ENCODE assay signal across 28 cellular contexts in genomic region chr2:72386288-72386687, GRCh38.
"Had no signal": no experiment of that assay in that cellular context is flagged by ENCODE, and none has a peak within 500 bp of the region (broad histone marks: within the 10 kb centered on the region; RNA-seq: fewer than 3 reads in every experiment).

No MANE protein-coding gene starts in this region.

- H3K27me3 ChIP-seq: breast epithelium, SJCRH30 had no signal

- H3K4me2 ChIP-seq: SK-N-SH had no signal

- H3K9me2 ChIP-seq: SK-N-SH had no signal

- H3K27ac Mint-ChIP-seq: activated B cell treated with CpG ODN at 0.5 μM for 24 hours; activated CD4-positive, alpha-beta T cell treated with anti-CD3 and anti-CD28 coated beads, Interleukin-2, amount 10 ng/mL, durations not matched to agents 24 days and 14 days; activated CD8-positive, alpha-beta memory T cell treated with anti-CD3 and anti-CD28 coated beads, Interleukin-2, amount 10 ng/mL, durations not matched to agents 7 days and 5 days; activated naive CD4-positive, alpha-beta T cell treated with anti-CD3 and anti-CD28 coated beads, Interleukin-2, amount 50 U/mL, for 24 hours; activated T-cell treated with anti-CD3 and anti-CD28 coated beads, Interleukin-2, amount 50 U/mL, for 24 hours; activated T-helper 1 cell treated with anti-CD3 and anti-CD28 coated beads, Interleukin-12 subunit alpha, Interleukin-12 subunit beta, Interleukin-2, Interleukin-4 antibody, amounts not matched to agents 30 ng/mL and 10 ng/mL and 1 ng/mL, durations not matched to agents 14 hours and 24 hours and 36 hours; T-helper 2 cell treated with Interferon-gamma antibody and Interleukin-4, amounts not matched to agents 5 μg/mL and 100 μg/mL, for 36 hours had no signal

- H3K4me3 Mint-ChIP-seq: activated B cell treated with CpG ODN at 0.5 μM for 24 hours; activated CD4-positive, alpha-beta T cell treated with anti-CD3 and anti-CD28 coated beads, Interleukin-2, amount 10 ng/mL, durations not matched to agents 24 days and 14 days; activated CD8-positive, alpha-beta memory T cell treated with anti-CD3 and anti-CD28 coated beads, Interleukin-2, amount 10 ng/mL, durations not matched to agents 7 days and 5 days; activated naive CD4-positive, alpha-beta T cell treated with anti-CD3 and anti-CD28 coated beads, Interleukin-2, amount 50 U/mL, for 24 hours; activated T-cell treated with anti-CD3 and anti-CD28 coated beads, Interleukin-2, amount 50 U/mL, for 24 hours; activated T-helper 1 cell treated with anti-CD3 and anti-CD28 coated beads, Interleukin-12 subunit alpha, Interleukin-12 subunit beta, Interleukin-2, Interleukin-4 antibody, amounts not matched to agents 30 ng/mL and 10 ng/mL and 1 ng/mL, durations not matched to agents 14 hours and 24 hours and 36 hours; T-helper 2 cell treated with Interferon-gamma antibody and Interleukin-4, amounts not matched to agents 5 μg/mL and 100 μg/mL, for 36 hours had no signal

- DNase-seq: activated B cell treated with CpG ODN at 0.5 μM for 24 hours; activated CD4-positive, alpha-beta T cell treated with anti-CD3 and anti-CD28 coated beads for 1 hour; activated CD4-positive, alpha-beta T cell treated with anti-CD3 and anti-CD28 coated beads, Interleukin-2, amount 10 ng/mL, durations not matched to agents 24 days and 14 days; activated CD4-positive, alpha-beta T cell treated with anti-CD3 and anti-CD28 coated beads, Interleukin-2, amount 50 U/mL, for 48 hours; activated CD8-positive, alpha-beta memory T cell treated with anti-CD3 and anti-CD28 coated beads, Interleukin-2, amount 10 ng/mL, durations not matched to agents 7 days and 5 days; activated effector memory CD4-positive, alpha-beta T cell treated with Interleukin-2 at 50 U/mL for 16 hours; activated naive CD4-positive, alpha-beta T cell; activated T-cell treated with anti-CD3 and anti-CD28 coated beads, Interleukin-2, amount 50 U/mL, for 24 hours; aorta; NCI-H1092; NCI-H1417; NCI-H1930; NCI-H2107; NCI-H2171 treated with DMSO at 0.1 percent for 48 hours; NCI-H226; NCI-H526; NCI-H774; OCI-M1; Right ventricle myocardium superior; RPMI8226; SK-N-SH; SW 1271 had no signal

- H3K4me1 ChIP-seq: breast epithelium, SJCRH30 had no signal

- H3K4me1 Mint-ChIP-seq: activated B cell treated with CpG ODN at 0.5 μM for 24 hours; activated CD4-positive, alpha-beta T cell treated with anti-CD3 and anti-CD28 coated beads, Interleukin-2, amount 10 ng/mL, durations not matched to agents 24 days and 14 days; activated CD8-positive, alpha-beta memory T cell treated with anti-CD3 and anti-CD28 coated beads, Interleukin-2, amount 10 ng/mL, durations not matched to agents 7 days and 5 days; activated naive CD4-positive, alpha-beta T cell treated with anti-CD3 and anti-CD28 coated beads, Interleukin-2, amount 50 U/mL, for 24 hours had no signal

- H3K36me3 ChIP-seq: breast epithelium, SJCRH30 had no signal

- H3K27me3 Mint-ChIP-seq: activated B cell treated with CpG ODN at 0.5 μM for 24 hours; activated CD4-positive, alpha-beta T cell treated with anti-CD3 and anti-CD28 coated beads, Interleukin-2, amount 10 ng/mL, durations not matched to agents 24 days and 14 days; activated CD8-positive, alpha-beta memory T cell treated with anti-CD3 and anti-CD28 coated beads, Interleukin-2, amount 10 ng/mL, durations not matched to agents 7 days and 5 days; activated naive CD4-positive, alpha-beta T cell treated with anti-CD3 and anti-CD28 coated beads, Interleukin-2, amount 50 U/mL, for 24 hours; activated T-cell treated with anti-CD3 and anti-CD28 coated beads, Interleukin-2, amount 50 U/mL, for 24 hours had no signal

- H3K9ac ChIP-seq: SK-N-SH had no signal

- ATAC-seq: activated CD8-positive, alpha-beta memory T cell treated with anti-CD3 and anti-CD28 coated beads, Interleukin-2, amount 10 ng/mL, durations not matched to agents 7 days and 5 days; Panc1 had no signal

- H3K27ac ChIP-seq: breast epithelium, SJCRH30 had no signal

- H3K4me3 ChIP-seq: breast epithelium, SJCRH30 had no signal
